11 cellular contexts compared by ENCODE assay signal in the genomic region with DNA sequence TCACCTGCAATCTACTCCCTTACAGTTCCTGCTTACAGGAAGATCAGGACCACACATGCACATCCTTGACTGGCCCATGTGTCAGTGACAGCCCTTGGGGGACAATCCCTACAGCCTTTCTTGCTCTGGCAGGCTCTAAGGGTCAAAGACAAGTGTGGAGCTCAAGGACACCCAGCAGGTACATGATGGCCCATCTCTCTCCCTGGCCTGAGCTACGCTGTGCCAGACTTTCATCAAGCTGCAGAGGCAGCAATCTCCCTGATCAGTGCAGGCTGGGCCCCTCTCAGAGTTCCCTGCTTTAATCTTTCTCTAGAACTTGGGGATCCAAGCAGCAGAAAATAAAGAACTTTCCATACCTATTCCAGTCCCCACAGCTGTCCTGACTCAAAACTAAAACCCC. TPM values are rescaled to one million over a fixed set of nuclear protein-coding genes. Genes with fewer than 3 reads are reported as not detected.
DNase-seq lines count a peak whose midpoint lies in the region; ATAC-seq and TF ChIP-seq lines count a peak whose summit lies in the region.
"Had no signal": no experiment of that assay in that cellular context is flagged by ENCODE, and none has a peak within 500 bp of the region (broad histone marks: within the 10 kb centered on the region; RNA-seq: fewer than 3 reads in every experiment).

No MANE protein-coding gene starts in this region.

- H3K4me1 ChIP-seq in parathyroid adenoma = peaks cover 31% of the 10 kb centered on the region

- H3K4me3 ChIP-seq in parathyroid adenoma (ENCODE audit: low read depth, low read length) (no peak overlapping the region), WERI-Rb-1 (ENCODE audit: low read depth, low read length) (no peak overlapping the region)
- H3K4me3 ChIP-seq: adrenal gland had no signal

- intact Hi-C loops in Calu3 (cut with micrococcal nuclease; ENCODE audit: unreplicated experiment) = no loop called here

- peaks cover 65% of the 10 kb centered on the region for H3K36me3 Mint-ChIP-seq in Calu3 (ENCODE audit: insufficient read depth, unreplicated experiment)

- no peak overlapping the region for H3K9ac ChIP-seq in parathyroid adenoma
- H3K9ac ChIP-seq: KMS-11 had no signal

- no peak for ATAC-seq in HG02623 (IDR thresholded peaks at IDR 0.05; ENCODE audit: unreplicated experiment)

- peaks cover 67% of the 10 kb centered on the region for H3K4me1 Mint-ChIP-seq in Calu3 (ENCODE audit: low read depth, unreplicated experiment)

- H3K27ac ChIP-seq in KOPT-K1 (ENCODE audit: low read depth, low read length, poor library complexity, severe bottlenecking) (peak overlapping the region; percentile 85), cingulate gyrus (ENCODE audit: low read depth, low read length) (peak overlapping the region; percentile 67), parathyroid adenoma (peak overlapping the region; percentile 84), WERI-Rb-1 (no peak overlapping the region)
- H3K27ac ChIP-seq: adrenal gland, KMS-11, VCaP had no signal

- no peaks in the 10 kb centered on the region for H3K27me3 Mint-ChIP-seq in Calu3 (ENCODE audit: unreplicated experiment)

- no peaks in the 10 kb centered on the region for H3K27me3 ChIP-seq in parathyroid adenoma (ENCODE audit: control insufficient read depth, insufficient read depth, low read length)
- no peaks in the 10 kb centered on the region for H3K27me3 ChIP-seq in WERI-Rb-1 (ENCODE audit: insufficient read depth, low read depth, severe bottlenecking)
- H3K27me3 ChIP-seq: adrenal gland had no signal

- CTCF ChIA-PET in Calu3 (lab: Charles Lee) = interaction anchor here (0.6 to 2.1 kb wide), 6 partner anchors 10 to 1395 kb away, joined by 3 to 13 read pairs (median 5); no protein-coding TSS in a partner anchor

- H3K27ac Mint-ChIP-seq in Calu3 (ENCODE audit: unreplicated experiment) = peak overlapping the region; percentile 69

- peak overlapping the region; percentile 80 for H3K4me3 Mint-ChIP-seq in Calu3 (ENCODE audit: low read depth, unreplicated experiment)

- no peaks in the 10 kb centered on the region for H3K9me3 Mint-ChIP-seq in Calu3 (ENCODE audit: low read depth, unreplicated experiment)

- DNase-seq in Calu3 (no peak), WERI-Rb-1 (no peak)
- no peak for DNase-seq in stimulated activated CD4-positive, alpha-beta T cell treated with anti-CD3 and anti-CD28 coated beads, Interleukin-4, amount 100 ng/mL, for 4 hours
- DNase-seq: GOT3 had no signal

- H3K9me3 ChIP-seq in KOPT-K1 (ENCODE audit: insufficient read depth, low read length, poor library complexity, severe bottlenecking) = no peaks in the 10 kb centered on the region
- no peaks in the 10 kb centered on the region for H3K9me3 ChIP-seq in parathyroid adenoma (ENCODE audit: control insufficient read depth, low read length)
- no peaks in the 10 kb centered on the region for H3K9me3 ChIP-seq in WERI-Rb-1 (ENCODE audit: severe bottlenecking)
- H3K9me3 ChIP-seq: adrenal gland had no signal

- H3K36me3 ChIP-seq in KOPT-K1 (ENCODE audit: insufficient read depth, low read length) (peaks cover 42% of the 10 kb centered on the region; the same call in 1 of the 2 replicates), parathyroid adenoma (ENCODE audit: control insufficient read depth, insufficient read depth, low read length) (no peaks in the 10 kb centered on the region), WERI-Rb-1 (peaks cover 3% of the 10 kb centered on the region; the same call in 1 of the 2 replicates)
- H3K36me3 ChIP-seq: adrenal gland had no signal

- TF ChIP-seq CTCF in Calu3 (IDR thresholded peaks at IDR 0.05; ENCODE audit: unreplicated experiment) = no peak
- no peak for TF ChIP-seq CTCF in parathyroid adenoma (IDR thresholded peaks at IDR 0.05)
- no peak for TF ChIP-seq CTCF in WERI-Rb-1 (IDR thresholded peaks at IDR 0.05; ENCODE audit: low read depth, low read length)

- no peak overlapping the region for H3K4me2 ChIP-seq in parathyroid adenoma (ENCODE audit: low read length)
- H3K4me2 ChIP-seq: KMS-11 had no signal

- peaks cover 3% of the 10 kb centered on the region for H3K79me2 ChIP-seq in parathyroid adenoma

- no TSS peak for BruUV-seq in Calu3 (replicated peaks; lab: Mats Ljungman, UMichigan)

- H2AFZ ChIP-seq in parathyroid adenoma = no peak overlapping the region

RNA-seq across cellular contexts. Expression of gene SEMA7A, which starts 2.6 kb away (rescaled TPM):
- total RNA-seq in Calu3 (2022) = 67.6 and 74.8 TPM in 2 replicates

RNA-seq across cellular contexts. Expression of gene UBL7, which starts 29.8 kb away (rescaled TPM):
- total RNA-seq in Calu3 (2022) = 38.5 and 43.8 TPM in 2 replicates
